Comparison of ENCODE assay signal across 1 cellular context in genomic region chr17:36008998-36009665, GRCh38.
TF ChIP-seq lines count a peak whose summit lies in the region.

No MANE protein-coding gene starts in this region.

TF ChIP-seq in K562, 482 proteins besides CTCF, POLR2A, EP300 and RAD21 (continues in another document):
- no peak for TF ChIP-seq TGIF2 (CRISPR knock-in tag; IDR thresholded peaks at IDR 0.05)
- TF ChIP-seq ETV5 (CRISPR knock-in tag; IDR thresholded peaks at IDR 0.05; ENCODE audit: low read depth): no peak
- no peak for TF ChIP-seq MTA1 (IDR thresholded peaks at IDR 0.05; ENCODE audit: borderline replicate concordance)
- no peak for TF ChIP-seq UBTF (IDR thresholded peaks at IDR 0.05; ENCODE audit: borderline replicate concordance in 1 of 2, low read depth in 2 of 2, low read length in 2 of 2)
- no peak for TF ChIP-seq POLR2G (IDR thresholded peaks at IDR 0.05; ENCODE audit: low read depth, low read length)
- no peak for TF ChIP-seq ZHX1 (conservative IDR thresholded peaks at IDR 0.05; ENCODE audit: low read length)
- TF ChIP-seq EWSR1 (IDR thresholded peaks at IDR 0.05; ENCODE audit: borderline replicate concordance, low read depth, partially characterized antibody): no peak
- no peak for TF ChIP-seq HDGF (IDR thresholded peaks at IDR 0.05)
- TF ChIP-seq NONO (IDR thresholded peaks at IDR 0.05; ENCODE audit: low read depth in 2 of 2, low read length in 1 of 2): no peak
- no peak for TF ChIP-seq NFIX (CRISPR knock-in tag; IDR thresholded peaks at IDR 0.05; ENCODE audit: low read depth)
- no peak for TF ChIP-seq ILF3 (IDR thresholded peaks at IDR 0.05; ENCODE audit: borderline replicate concordance)
- TF ChIP-seq ZNF511 (CRISPR knock-in tag; IDR thresholded peaks at IDR 0.05): no peak
- no peak for TF ChIP-seq RERE (CRISPR knock-in tag; IDR thresholded peaks at IDR 0.05; ENCODE audit: borderline replicate concordance)
- TF ChIP-seq IRF1 (CRISPR knock-in tag; IDR thresholded peaks at IDR 0.05; ENCODE audit: borderline replicate concordance): no peak
- TF ChIP-seq DACH1 (IDR thresholded peaks at IDR 0.05; ENCODE audit: partially characterized antibody): peak; percentile 25
- TF ChIP-seq ZNF184 (CRISPR knock-in tag; IDR thresholded peaks at IDR 0.05): no peak
- no peak for TF ChIP-seq NR2C2 (CRISPR knock-in tag; IDR thresholded peaks at IDR 0.05)
- no peak for TF ChIP-seq NR2C2 (tag; IDR thresholded peaks at IDR 0.05)
- TF ChIP-seq TAF15 (IDR thresholded peaks at IDR 0.05; ENCODE audit: low read depth, low read length): no peak
- TF ChIP-seq RBFOX2 (IDR thresholded peaks at IDR 0.05; ENCODE audit: low read depth, low read length): no peak
- TF ChIP-seq NR1H2 (CRISPR knock-in tag; IDR thresholded peaks at IDR 0.05): no peak
- no peak for TF ChIP-seq CAMTA2 (CRISPR knock-in tag; conservative IDR thresholded peaks at IDR 0.05)
- TF ChIP-seq ELK1 (CRISPR knock-in tag; IDR thresholded peaks at IDR 0.05): no peak
- TF ChIP-seq XRCC5 (IDR thresholded peaks at IDR 0.05; ENCODE audit: low read depth, low read length): no peak
- TF ChIP-seq TFAP4 (CRISPR knock-in tag; IDR thresholded peaks at IDR 0.05; ENCODE audit: borderline replicate concordance): peak; percentile 67; the same call in 1 of the 2 replicates
- TF ChIP-seq E2F6 (IDR thresholded peaks at IDR 0.05; ENCODE audit: borderline replicate concordance in 1 of 2, extremely low read depth in 1 of 2, insufficient read depth in 1 of 2, insufficient read length in 1 of 2, low read depth in 1 of 2, low read length in 1 of 2, poor library complexity in 1 of 2, severe bottlenecking in 1 of 2): peak in 1 of 2 experiments; percentile 56
- TF ChIP-seq SRSF1 (IDR thresholded peaks at IDR 0.05; ENCODE audit: low read depth, low read length): no peak
- no peak for TF ChIP-seq RREB1 (CRISPR knock-in tag; IDR thresholded peaks at IDR 0.05)
- TF ChIP-seq DPF2 (IDR thresholded peaks at IDR 0.05): no peak
- no peak for TF ChIP-seq ZNF282 (CRISPR knock-in tag; IDR thresholded peaks at IDR 0.05)
- no peak for TF ChIP-seq SIN3B (IDR thresholded peaks at IDR 0.05; ENCODE audit: low read depth)
- no peak for TF ChIP-seq CHD4 (IDR thresholded peaks at IDR 0.05; ENCODE audit: insufficient read depth, insufficient replicate concordance, low read depth, low read length, poor library complexity, severe bottlenecking)
- TF ChIP-seq ZNF408 (CRISPR knock-in tag; IDR thresholded peaks at IDR 0.05; ENCODE audit: low read depth): no peak
- peak; percentile 58 for TF ChIP-seq KLF16 (IDR thresholded peaks at IDR 0.05)
- TF ChIP-seq PTTG1 (tag; IDR thresholded peaks at IDR 0.05; ENCODE audit: low read depth): no peak
- TF ChIP-seq ZNF239 (CRISPR knock-in tag; IDR thresholded peaks at IDR 0.05): no peak
